In genomic region chr3:108221911-108222812, GRCh38 we compare ENCODE assay signal across 1 cellular context.
TF ChIP-seq lines count a peak whose summit lies in the region.

A gene with protein sequence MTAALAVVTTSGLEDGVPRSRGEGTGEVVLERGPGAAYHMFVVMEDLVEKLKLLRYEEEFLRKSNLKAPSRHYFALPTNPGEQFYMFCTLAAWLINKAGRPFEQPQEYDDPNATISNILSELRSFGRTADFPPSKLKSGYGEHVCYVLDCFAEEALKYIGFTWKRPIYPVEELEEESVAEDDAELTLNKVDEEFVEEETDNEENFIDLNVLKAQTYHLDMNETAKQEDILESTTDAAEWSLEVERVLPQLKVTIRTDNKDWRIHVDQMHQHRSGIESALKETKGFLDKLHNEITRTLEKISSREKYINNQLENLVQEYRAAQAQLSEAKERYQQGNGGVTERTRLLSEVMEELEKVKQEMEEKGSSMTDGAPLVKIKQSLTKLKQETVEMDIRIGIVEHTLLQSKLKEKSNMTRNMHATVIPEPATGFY (minus strand): TSS chr3:108222424. CDS start chr3:108222322, 102 bp downstream.

TF ChIP-seq in HepG2, 621 proteins besides CTCF, POLR2A, EP300 and RAD21 (continued from another document and continues in another):
- no peak for TF ChIP-seq CSRNP1 (CRISPR knock-in tag; IDR thresholded peaks at IDR 0.05)
- TF ChIP-seq MBNL3 (CRISPR knock-in tag; conservative IDR thresholded peaks at IDR 0.05), result no peak
- TF ChIP-seq ZNF446 (CRISPR knock-in tag; IDR thresholded peaks at IDR 0.05), result no peak
- TF ChIP-seq ZNF816 (CRISPR knock-in tag; IDR thresholded peaks at IDR 0.05; ENCODE audit: borderline replicate concordance), result no peak
- peak; percentile 58; the same call in 1 of the 2 replicates for TF ChIP-seq ZNF619 (CRISPR knock-in tag; IDR thresholded peaks at IDR 0.05)
- TF ChIP-seq KDM2A (CRISPR knock-in tag; IDR thresholded peaks at IDR 0.05; ENCODE audit: borderline replicate concordance, low read depth), result peak; percentile 51; the same call in 1 of the 2 replicates
- TF ChIP-seq HHEX (CRISPR knock-in tag; IDR thresholded peaks at IDR 0.05), result no peak
- no peak for TF ChIP-seq GATA4 (IDR thresholded peaks at IDR 0.05; ENCODE audit: borderline replicate concordance, low read depth)
- peak; percentile 46; the same call in 1 of the 2 replicates for TF ChIP-seq ZNF605 (CRISPR knock-in tag; IDR thresholded peaks at IDR 0.05)
- TF ChIP-seq ZNF431 (CRISPR knock-in tag; IDR thresholded peaks at IDR 0.05; ENCODE audit: borderline replicate concordance, low read depth), result 0 out of 2 replicates have a peak, but pooled peaks have one; percentile 13
- no peak for TF ChIP-seq CEBPZ (IDR thresholded peaks at IDR 0.05; ENCODE audit: low read length)
- no peak for TF ChIP-seq ZNF30 (CRISPR knock-in tag; IDR thresholded peaks at IDR 0.05)
- no peak for TF ChIP-seq ZNF577 (CRISPR knock-in tag; IDR thresholded peaks at IDR 0.05; ENCODE audit: borderline replicate concordance, low read depth)
- TF ChIP-seq BCL3 (CRISPR knock-in tag; IDR thresholded peaks at IDR 0.05), result peak; percentile 52; the same call in 1 of the 2 replicates
- no peak for TF ChIP-seq CEBPG (CRISPR knock-in tag; IDR thresholded peaks at IDR 0.05)
- TF ChIP-seq ARNT2 (CRISPR knock-in tag; IDR thresholded peaks at IDR 0.05; ENCODE audit: low read depth), result 0 out of 2 replicates have a peak, but pooled peaks have one; percentile 55
- no peak for TF ChIP-seq PHF5A (CRISPR knock-in tag; IDR thresholded peaks at IDR 0.05; ENCODE audit: low read depth, unreplicated experiment)
- TF ChIP-seq ZNF274 (CRISPR knock-in tag; IDR thresholded peaks at IDR 0.05), result 0 out of 2 replicates have a peak, but pooled peaks have one; percentile 34
- no peak for TF ChIP-seq ZNF782 (CRISPR knock-in tag; IDR thresholded peaks at IDR 0.05; ENCODE audit: borderline replicate concordance)
- peak; percentile 84 for TF ChIP-seq ZNF772 (CRISPR knock-in tag; IDR thresholded peaks at IDR 0.05)
- no peak for TF ChIP-seq FOXP1 (IDR thresholded peaks at IDR 0.05)
- TF ChIP-seq FOXP1 (CRISPR knock-in tag; IDR thresholded peaks at IDR 0.05), result no peak
- 0 out of 2 replicates have a peak, but pooled peaks have one; percentile 20 for TF ChIP-seq NFE2L1 (CRISPR knock-in tag; IDR thresholded peaks at IDR 0.05; ENCODE audit: borderline replicate concordance)
- TF ChIP-seq NFYB (CRISPR knock-in tag; IDR thresholded peaks at IDR 0.05), result peak; percentile 73
- peak; percentile 70; the same call in 1 of the 2 replicates for TF ChIP-seq ZNF160 (CRISPR knock-in tag; IDR thresholded peaks at IDR 0.05)
- peak; percentile 49; the same call in 1 of the 2 replicates for TF ChIP-seq MTA1 (CRISPR knock-in tag; IDR thresholded peaks at IDR 0.05; ENCODE audit: borderline replicate concordance)
- TF ChIP-seq CC2D1A (CRISPR knock-in tag; IDR thresholded peaks at IDR 0.05), result no peak
- no peak; the same call in 1 of the 2 replicates for TF ChIP-seq ZGPAT (CRISPR knock-in tag; IDR thresholded peaks at IDR 0.05)
- 0 out of 2 replicates have a peak, but pooled peaks have one; percentile 43 for TF ChIP-seq TMF1 (CRISPR knock-in tag; IDR thresholded peaks at IDR 0.05; ENCODE audit: low read depth)
- TF ChIP-seq FOXA3 (CRISPR knock-in tag; IDR thresholded peaks at IDR 0.05), result no peak
- TF ChIP-seq CREB1 (IDR thresholded peaks at IDR 0.05), result peak; percentile 99
- peak; percentile 92 for TF ChIP-seq CREB1 (CRISPR knock-in tag; IDR thresholded peaks at IDR 0.05)
- TF ChIP-seq KMT2A (CRISPR knock-in tag; IDR thresholded peaks at IDR 0.05), result peak; percentile 67
- no peak for TF ChIP-seq TEAD3 (CRISPR knock-in tag; optimal IDR thresholded peaks at IDR 0.05; ENCODE audit: borderline replicate concordance)
- TF ChIP-seq NFE2L2 (IDR thresholded peaks at IDR 0.05; ENCODE audit: low read length), result no peak
- 0 out of 2 replicates have a peak, but pooled peaks have one; percentile 46 for TF ChIP-seq ZFP36L1 (CRISPR knock-in tag; IDR thresholded peaks at IDR 0.05)
- TF ChIP-seq KDM5B (CRISPR knock-in tag; IDR thresholded peaks at IDR 0.05; ENCODE audit: borderline replicate concordance), result peak; percentile 78
- TF ChIP-seq SNAI1 (CRISPR knock-in tag; IDR thresholded peaks at IDR 0.05; ENCODE audit: borderline replicate concordance), result 0 out of 2 replicates have a peak, but pooled peaks have one; percentile 43
- no peak for TF ChIP-seq ZNF124 (CRISPR knock-in tag; IDR thresholded peaks at IDR 0.05)
- TF ChIP-seq SIN3A (IDR thresholded peaks at IDR 0.05; ENCODE audit: borderline replicate concordance, low read depth, low read length), result 0 out of 2 replicates have a peak, but pooled peaks have one; percentile 75
- 0 out of 2 replicates have a peak, but pooled peaks have one; percentile 15 for TF ChIP-seq ZNF292 (CRISPR knock-in tag; IDR thresholded peaks at IDR 0.05; ENCODE audit: borderline replicate concordance, low read depth)
- TF ChIP-seq DR1 (CRISPR knock-in tag; IDR thresholded peaks at IDR 0.05), result 0 out of 2 replicates have a peak, but pooled peaks have one; percentile 38
- no peak for TF ChIP-seq TAF1 (CRISPR knock-in tag; IDR thresholded peaks at IDR 0.05)
- peak; percentile 78 for TF ChIP-seq YY1 (IDR thresholded peaks at IDR 0.05; ENCODE audit: insufficient read depth, insufficient replicate concordance, low read depth, low read length)
- TF ChIP-seq, protein P1, sequence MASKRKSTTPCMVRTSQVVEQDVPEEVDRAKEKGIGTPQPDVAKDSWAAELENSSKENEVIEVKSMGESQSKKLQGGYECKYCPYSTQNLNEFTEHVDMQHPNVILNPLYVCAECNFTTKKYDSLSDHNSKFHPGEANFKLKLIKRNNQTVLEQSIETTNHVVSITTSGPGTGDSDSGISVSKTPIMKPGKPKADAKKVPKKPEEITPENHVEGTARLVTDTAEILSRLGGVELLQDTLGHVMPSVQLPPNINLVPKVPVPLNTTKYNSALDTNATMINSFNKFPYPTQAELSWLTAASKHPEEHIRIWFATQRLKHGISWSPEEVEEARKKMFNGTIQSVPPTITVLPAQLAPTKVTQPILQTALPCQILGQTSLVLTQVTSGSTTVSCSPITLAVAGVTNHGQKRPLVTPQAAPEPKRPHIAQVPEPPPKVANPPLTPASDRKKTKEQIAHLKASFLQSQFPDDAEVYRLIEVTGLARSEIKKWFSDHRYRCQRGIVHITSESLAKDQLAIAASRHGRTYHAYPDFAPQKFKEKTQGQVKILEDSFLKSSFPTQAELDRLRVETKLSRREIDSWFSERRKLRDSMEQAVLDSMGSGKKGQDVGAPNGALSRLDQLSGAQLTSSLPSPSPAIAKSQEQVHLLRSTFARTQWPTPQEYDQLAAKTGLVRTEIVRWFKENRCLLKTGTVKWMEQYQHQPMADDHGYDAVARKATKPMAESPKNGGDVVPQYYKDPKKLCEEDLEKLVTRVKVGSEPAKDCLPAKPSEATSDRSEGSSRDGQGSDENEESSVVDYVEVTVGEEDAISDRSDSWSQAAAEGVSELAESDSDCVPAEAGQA (IDR thresholded peaks at IDR 0.05; ENCODE audit: low read depth), result peak; percentile 58; the same call in 1 of the 2 replicates
- TF ChIP-seq, protein P1 (CRISPR knock-in tag; IDR thresholded peaks at IDR 0.05; ENCODE audit: borderline replicate concordance), result no peak
- no peak for TF ChIP-seq TCF7 (IDR thresholded peaks at IDR 0.05; ENCODE audit: low read depth)
- TF ChIP-seq HOXA5 (CRISPR knock-in tag; IDR thresholded peaks at IDR 0.05), result 0 out of 2 replicates have a peak, but pooled peaks have one; percentile 68
- TF ChIP-seq, protein P2, sequence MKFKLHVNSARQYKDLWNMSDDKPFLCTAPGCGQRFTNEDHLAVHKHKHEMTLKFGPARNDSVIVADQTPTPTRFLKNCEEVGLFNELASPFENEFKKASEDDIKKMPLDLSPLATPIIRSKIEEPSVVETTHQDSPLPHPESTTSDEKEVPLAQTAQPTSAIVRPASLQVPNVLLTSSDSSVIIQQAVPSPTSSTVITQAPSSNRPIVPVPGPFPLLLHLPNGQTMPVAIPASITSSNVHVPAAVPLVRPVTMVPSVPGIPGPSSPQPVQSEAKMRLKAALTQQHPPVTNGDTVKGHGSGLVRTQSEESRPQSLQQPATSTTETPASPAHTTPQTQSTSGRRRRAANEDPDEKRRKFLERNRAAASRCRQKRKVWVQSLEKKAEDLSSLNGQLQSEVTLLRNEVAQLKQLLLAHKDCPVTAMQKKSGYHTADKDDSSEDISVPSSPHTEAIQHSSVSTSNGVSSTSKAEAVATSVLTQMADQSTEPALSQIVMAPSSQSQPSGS (CRISPR knock-in tag; IDR thresholded peaks at IDR 0.05), result peak; percentile 84
